11 cellular contexts compared by ENCODE assay signal in the genomic region with DNA sequence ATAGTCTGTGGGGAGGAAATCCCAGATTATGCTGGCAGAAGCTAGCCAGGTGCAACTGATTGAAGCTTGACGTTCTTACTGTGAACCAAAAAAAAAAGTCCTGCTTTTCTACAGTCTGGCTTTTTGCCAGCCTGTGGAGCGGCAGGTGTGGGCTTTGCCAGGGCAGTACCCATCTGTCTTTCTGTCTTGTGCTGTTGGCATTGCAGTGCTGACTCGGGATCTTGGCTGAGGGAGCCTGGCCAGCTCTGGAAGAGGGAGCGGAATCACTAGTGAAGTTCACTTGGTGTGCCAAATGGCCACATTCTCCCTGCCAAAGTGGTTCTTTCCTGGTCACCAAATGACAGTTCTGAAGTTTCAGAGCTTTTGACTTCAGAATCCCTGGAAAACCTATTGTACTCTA. TPM values are rescaled to one million over a fixed set of nuclear protein-coding genes. Genes with fewer than 3 reads are reported as not detected.
A peak's percentile ranks its signal among the peaks of the same experiment; 100 is the strongest.
DNase-seq lines count a peak whose midpoint lies in the region; ATAC-seq and FAIRE-seq lines count a peak whose summit lies in the region.
"Had no signal": no experiment of that assay in that cellular context is flagged by ENCODE, and none has a peak within 500 bp of the region (broad histone marks: within the 10 kb centered on the region; RNA-seq: fewer than 3 reads in every experiment).

No MANE protein-coding gene starts in this region.

- peaks cover 30% of the 10 kb centered on the region for H3K36me3 Mint-ChIP-seq in activated CD4-positive, alpha-beta memory T cell treated with anti-CD3 and anti-CD28 coated beads for 36 hours
- peaks cover 27% of the 10 kb centered on the region for H3K36me3 Mint-ChIP-seq in activated CD4-positive, alpha-beta memory T cell treated with anti-CD3 and anti-CD28 coated beads, Interleukin-2, amount 10 ng/mL, durations not matched to agents 7 days and 5 days (ENCODE audit: low read depth)

- no peak for ATAC-seq in GM21576 (IDR thresholded peaks at IDR 0.05; ENCODE audit: unreplicated experiment)

- no peak for FAIRE-seq in urothelium cell line (lab: Jason Lieb, UNC)
- FAIRE-seq: A204.1 had no signal

- H3K27me3 Mint-ChIP-seq in activated CD4-positive, alpha-beta memory T cell treated with anti-CD3 and anti-CD28 coated beads for 36 hours, result no peaks in the 10 kb centered on the region
- no peaks in the 10 kb centered on the region for H3K27me3 Mint-ChIP-seq in activated CD4-positive, alpha-beta memory T cell treated with anti-CD3 and anti-CD28 coated beads, Interleukin-2, amount 10 ng/mL, durations not matched to agents 7 days and 5 days

- CTCF ChIA-PET in activated CD4-positive, alpha-beta memory T cell treated with anti-CD3 and anti-CD28 coated beads for 36 hours (lab: Charles Lee), result no interaction called here
- CTCF ChIA-PET in activated CD4-positive, alpha-beta memory T cell treated with anti-CD3 and anti-CD28 coated beads, Interleukin-2, amount 10 ng/mL, durations not matched to agents 7 days and 5 days (lab: Charles Lee), result no interaction called here

- peak overlapping the region; percentile 75 for H3K27ac Mint-ChIP-seq in activated CD4-positive, alpha-beta memory T cell treated with anti-CD3 and anti-CD28 coated beads for 36 hours
- H3K27ac Mint-ChIP-seq in activated CD4-positive, alpha-beta memory T cell treated with anti-CD3 and anti-CD28 coated beads, Interleukin-2, amount 10 ng/mL, durations not matched to agents 7 days and 5 days, result no peak overlapping the region

- no peak overlapping the region for H3K4me3 Mint-ChIP-seq in activated CD4-positive, alpha-beta memory T cell treated with anti-CD3 and anti-CD28 coated beads for 36 hours
- no peak overlapping the region for H3K4me3 Mint-ChIP-seq in activated CD4-positive, alpha-beta memory T cell treated with anti-CD3 and anti-CD28 coated beads, Interleukin-2, amount 10 ng/mL, durations not matched to agents 7 days and 5 days

- intact Hi-C loops in activated CD4-positive, alpha-beta memory T cell treated with anti-CD3 and anti-CD28 coated beads for 36 hours (cut with micrococcal nuclease), result loop anchor here (10.0 kb wide), 1 partner anchor 202 kb away; no protein-coding TSS in a partner anchor
- intact Hi-C loops in posterior cingulate gyrus (cut with DNase I), result loop anchor here (10.0 kb wide), 1 partner anchor 82 kb away; no protein-coding TSS in a partner anchor

- DNase-seq in activated CD4-positive, alpha-beta memory T cell treated with anti-CD3 and anti-CD28 coated beads for 36 hours, result no peak
- DNase-seq in activated CD4-positive, alpha-beta memory T cell treated with anti-CD3 and anti-CD28 coated beads, Interleukin-2, amount 10 ng/mL, durations not matched to agents 7 days and 5 days, result no peak
- DNase-seq in NCI-H2107 treated with DMSO at 0.1 percent for 48 hours (lab: John Stamatoyannopoulos, UW; ENCODE audit: unreplicated experiment) (peak; percentile 55), astrocyte of the hippocampus (ENCODE audit: low read depth, low spot score) (peak; percentile 14), posterior cingulate gyrus (peak in 8 of 10 donors; percentile 14 to 87 (median 30)), hepatic stellate cell (ENCODE audit: low spot score) (no peak), urothelium cell line (ENCODE audit: low spot score) (no peak)
- DNase-seq: activated CD4-positive, alpha-beta T cell treated with anti-CD3 and anti-CD28 coated beads for 1 hour; OCI-M1 had no signal

- POLR2A ChIA-PET in activated CD4-positive, alpha-beta memory T cell treated with anti-CD3 and anti-CD28 coated beads for 36 hours (lab: Charles Lee), result interaction anchor here (0.5 to 1.1 kb wide), 3 partner anchors 20 to 75 kb away, joined by 3 to 4 read pairs (median 3); no protein-coding TSS in a partner anchor
- POLR2A ChIA-PET in activated CD4-positive, alpha-beta memory T cell treated with anti-CD3 and anti-CD28 coated beads, Interleukin-2, amount 10 ng/mL, durations not matched to agents 7 days and 5 days (lab: Charles Lee), result interaction anchor here (2.8 kb wide), 1 partner anchor 75 kb away, joined by 7 read pairs; a partner anchor contains a TSS

- peaks cover 85% of the 10 kb centered on the region for H3K4me1 Mint-ChIP-seq in activated CD4-positive, alpha-beta memory T cell treated with anti-CD3 and anti-CD28 coated beads for 36 hours (ENCODE audit: low read depth)
- H3K4me1 Mint-ChIP-seq in activated CD4-positive, alpha-beta memory T cell treated with anti-CD3 and anti-CD28 coated beads, Interleukin-2, amount 10 ng/mL, durations not matched to agents 7 days and 5 days, result peaks cover 77% of the 10 kb centered on the region

- H3K9me3 Mint-ChIP-seq in activated CD4-positive, alpha-beta memory T cell treated with anti-CD3 and anti-CD28 coated beads for 36 hours, result no peaks in the 10 kb centered on the region
- no peaks in the 10 kb centered on the region for H3K9me3 Mint-ChIP-seq in activated CD4-positive, alpha-beta memory T cell treated with anti-CD3 and anti-CD28 coated beads, Interleukin-2, amount 10 ng/mL, durations not matched to agents 7 days and 5 days

RNA-seq across cellular contexts. Expression of a gene that starts 5.0 kb away (rescaled TPM):
- 10 to 100 TPM; 38.9 to 39.4 TPM for total RNA-seq in activated CD4-positive, alpha-beta memory T cell treated with anti-CD3 and anti-CD28 coated beads for 36 hours
- total RNA-seq in activated CD4-positive, alpha-beta memory T cell treated with anti-CD3 and anti-CD28 coated beads, Interleukin-2, amount 10 ng/mL, durations not matched to agents 7 days and 5 days, result 10 to 100 TPM; 23.1 to 23.4 TPM

Comparison
In these comparisons a context has a peak if more than half of its experiments do, and no peak if none do; other contexts are left out.
1. DNase-seq: peak in NCI-H2107 treated with DMSO at 0.1 percent for 48 hours (single experiment), astrocyte of the hippocampus (single experiment) and posterior cingulate gyrus (8 of 10); none in activated CD4-positive, alpha-beta memory T cell treated with anti-CD3 and anti-CD28 coated beads for 36 hours (single experiment), activated CD4-positive, alpha-beta memory T cell treated with anti-CD3 and anti-CD28 coated beads, Interleukin-2, amount 10 ng/mL, durations not matched to agents 7 days and 5 days (single experiment), hepatic stellate cell (single experiment) and urothelium cell line (single experiment).